1 cellular context compared by ENCODE assay signal in the genomic region with DNA sequence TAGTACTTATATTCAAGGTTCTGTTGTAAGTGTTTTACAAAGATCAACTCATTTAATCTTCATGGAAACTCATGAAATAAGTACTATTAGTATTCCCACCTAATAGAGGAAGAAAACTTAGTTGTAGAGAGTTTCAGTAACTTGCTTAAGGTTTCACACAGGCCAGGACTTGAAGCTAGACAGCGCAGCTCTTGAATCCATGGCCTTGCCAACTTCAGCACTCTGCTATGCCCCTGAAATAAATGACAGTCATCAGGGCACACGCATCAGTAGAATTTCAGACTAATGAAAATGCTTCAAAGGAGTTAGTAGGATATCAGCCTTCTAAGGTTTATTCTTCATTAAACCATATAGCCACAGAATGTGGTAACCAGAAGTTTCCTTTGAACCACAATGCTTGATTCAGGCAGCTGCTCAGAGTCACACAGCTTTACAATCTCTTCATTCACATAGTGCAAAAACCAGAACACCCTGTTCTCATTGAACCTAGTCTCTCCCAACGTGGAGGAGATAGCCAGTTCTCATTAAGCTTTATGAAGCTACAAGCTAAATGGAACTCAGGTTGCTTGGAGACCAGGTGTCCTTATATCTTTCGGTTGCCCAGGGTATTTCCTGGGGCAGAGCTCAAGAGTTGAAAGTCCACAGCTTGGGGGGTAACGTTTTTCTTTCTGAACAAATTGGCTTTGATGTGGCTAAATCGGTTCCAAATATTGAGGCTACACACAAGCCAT.
A peak's percentile ranks its signal among the peaks of the same experiment; 100 is the strongest.
TF ChIP-seq lines count a peak whose summit lies in the region.

No MANE protein-coding gene starts in this region.

TF ChIP-seq in GM12878, 131 proteins besides CTCF, POLR2A, EP300 and RAD21 (continued from another document and continues in another):
- TF ChIP-seq, protein P1, sequence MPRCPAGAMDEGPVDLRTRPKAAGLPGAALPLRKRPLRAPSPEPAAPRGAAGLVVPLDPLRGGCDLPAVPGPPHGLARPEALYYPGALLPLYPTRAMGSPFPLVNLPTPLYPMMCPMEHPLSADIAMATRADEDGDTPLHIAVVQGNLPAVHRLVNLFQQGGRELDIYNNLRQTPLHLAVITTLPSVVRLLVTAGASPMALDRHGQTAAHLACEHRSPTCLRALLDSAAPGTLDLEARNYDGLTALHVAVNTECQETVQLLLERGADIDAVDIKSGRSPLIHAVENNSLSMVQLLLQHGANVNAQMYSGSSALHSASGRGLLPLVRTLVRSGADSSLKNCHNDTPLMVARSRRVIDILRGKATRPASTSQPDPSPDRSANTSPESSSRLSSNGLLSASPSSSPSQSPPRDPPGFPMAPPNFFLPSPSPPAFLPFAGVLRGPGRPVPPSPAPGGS (IDR thresholded peaks at IDR 0.05; ENCODE audit: borderline replicate concordance, insufficient read depth, low read depth, low read length, poor library complexity, severe bottlenecking), result peak; percentile 17
- TF ChIP-seq, protein P2, sequence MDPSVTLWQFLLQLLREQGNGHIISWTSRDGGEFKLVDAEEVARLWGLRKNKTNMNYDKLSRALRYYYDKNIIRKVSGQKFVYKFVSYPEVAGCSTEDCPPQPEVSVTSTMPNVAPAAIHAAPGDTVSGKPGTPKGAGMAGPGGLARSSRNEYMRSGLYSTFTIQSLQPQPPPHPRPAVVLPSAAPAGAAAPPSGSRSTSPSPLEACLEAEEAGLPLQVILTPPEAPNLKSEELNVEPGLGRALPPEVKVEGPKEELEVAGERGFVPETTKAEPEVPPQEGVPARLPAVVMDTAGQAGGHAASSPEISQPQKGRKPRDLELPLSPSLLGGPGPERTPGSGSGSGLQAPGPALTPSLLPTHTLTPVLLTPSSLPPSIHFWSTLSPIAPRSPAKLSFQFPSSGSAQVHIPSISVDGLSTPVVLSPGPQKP (IDR thresholded peaks at IDR 0.05; ENCODE audit: low read depth, low read length), result no peak
- TF ChIP-seq SIX5 (IDR thresholded peaks at IDR 0.05; ENCODE audit: low read depth, low read length, severe bottlenecking) (no peak), POLR2AphosphoS5 (IDR thresholded peaks at IDR 0.05; ENCODE audit: low read length) (no peak), LARP7 (IDR thresholded peaks at IDR 0.05) (0 out of 2 replicates have a peak, but pooled peaks have one; percentile 31), MTA3 (IDR thresholded peaks at IDR 0.05; ENCODE audit: borderline replicate concordance, low read length) (no peak), IRF5 (IDR thresholded peaks at IDR 0.05; ENCODE audit: borderline replicate concordance) (no peak), BACH1 (IDR thresholded peaks at IDR 0.05; ENCODE audit: borderline replicate concordance) (no peak), STAT3 (IDR thresholded peaks at IDR 0.05; ENCODE audit: low read depth, low read length) (no peak), NR2C2 (IDR thresholded peaks at IDR 0.05; ENCODE audit: borderline replicate concordance, control insufficient read depth, insufficient read length, low read depth) (no peak), YBX1 (IDR thresholded peaks at IDR 0.05) (no peak), RBBP5 (conservative IDR thresholded peaks at IDR 0.05) (no peak), HDGF (IDR thresholded peaks at IDR 0.05) (no peak), ZSCAN29 (IDR thresholded peaks at IDR 0.05) (no peak), ZBTB33 (IDR thresholded peaks at IDR 0.05) (no peak), KAT2A (conservative IDR thresholded peaks at IDR 0.05; ENCODE audit: control insufficient read depth, low read depth, low read length) (no peak), USF1 (IDR thresholded peaks at IDR 0.05; ENCODE audit: borderline replicate concordance, extremely low read length, insufficient read depth, low read depth, low read length) (no peak), RELB (IDR thresholded peaks at IDR 0.05; ENCODE audit: low read depth) (peak; percentile 91), DPF2 (IDR thresholded peaks at IDR 0.05) (peak; percentile 88), SREBF2 (IDR thresholded peaks at IDR 0.05; ENCODE audit: low read length) (no peak), EGR1 (IDR thresholded peaks at IDR 0.05; ENCODE audit: borderline replicate concordance in 1 of 2, low read depth in 2 of 2, low read length in 2 of 2) (no peak), ATF3 (IDR thresholded peaks at IDR 0.05; ENCODE audit: borderline replicate concordance, extremely low read depth, low read depth, low read length) (no peak), NRF1 (conservative IDR thresholded peaks at IDR 0.05; ENCODE audit: low read depth, low read length) (no peak), CHD1 (IDR thresholded peaks at IDR 0.05; ENCODE audit: low read depth, low read length) (no peak), RCOR1 (conservative IDR thresholded peaks at IDR 0.05; ENCODE audit: low read depth, low read length) (no peak), MYC (IDR thresholded peaks at IDR 0.05; ENCODE audit: insufficient read depth, insufficient read length, insufficient replicate concordance, low read length, severe bottlenecking) (no peak), RB1 (IDR thresholded peaks at IDR 0.05; ENCODE audit: borderline replicate concordance) (no peak), RELA (IDR thresholded peaks at IDR 0.05; ENCODE audit: borderline replicate concordance, partially characterized antibody) (no peak), SMC3 (IDR thresholded peaks at IDR 0.05; ENCODE audit: borderline replicate concordance, low read length) (no peak), ZNF207 (IDR thresholded peaks at IDR 0.05; ENCODE audit: borderline replicate concordance) (no peak), RAD51 (IDR thresholded peaks at IDR 0.05) (0 out of 2 replicates have a peak, but pooled peaks have one; percentile 11), HDAC6 (IDR thresholded peaks at IDR 0.05; ENCODE audit: unreplicated experiment) (no peak), MEF2B (IDR thresholded peaks at IDR 0.05; ENCODE audit: partially characterized antibody, poor library complexity, severe bottlenecking) (peak; percentile 54), NBN (IDR thresholded peaks at IDR 0.05) (0 out of 2 replicates have a peak, but pooled peaks have one; percentile 61), KDM1A (IDR thresholded peaks at IDR 0.05; ENCODE audit: borderline replicate concordance) (no peak)
- TF ChIP-seq, protein P3, sequence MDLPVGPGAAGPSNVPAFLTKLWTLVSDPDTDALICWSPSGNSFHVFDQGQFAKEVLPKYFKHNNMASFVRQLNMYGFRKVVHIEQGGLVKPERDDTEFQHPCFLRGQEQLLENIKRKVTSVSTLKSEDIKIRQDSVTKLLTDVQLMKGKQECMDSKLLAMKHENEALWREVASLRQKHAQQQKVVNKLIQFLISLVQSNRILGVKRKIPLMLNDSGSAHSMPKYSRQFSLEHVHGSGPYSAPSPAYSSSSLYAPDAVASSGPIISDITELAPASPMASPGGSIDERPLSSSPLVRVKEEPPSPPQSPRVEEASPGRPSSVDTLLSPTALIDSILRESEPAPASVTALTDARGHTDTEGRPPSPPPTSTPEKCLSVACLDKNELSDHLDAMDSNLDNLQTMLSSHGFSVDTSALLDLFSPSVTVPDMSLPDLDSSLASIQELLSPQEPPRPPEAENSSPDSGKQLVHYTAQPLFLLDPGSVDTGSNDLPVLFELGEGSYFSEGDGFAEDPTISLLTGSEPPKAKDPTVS (IDR thresholded peaks at IDR 0.05; ENCODE audit: low read depth, low read length), result no peak
- TF ChIP-seq, protein P4, sequence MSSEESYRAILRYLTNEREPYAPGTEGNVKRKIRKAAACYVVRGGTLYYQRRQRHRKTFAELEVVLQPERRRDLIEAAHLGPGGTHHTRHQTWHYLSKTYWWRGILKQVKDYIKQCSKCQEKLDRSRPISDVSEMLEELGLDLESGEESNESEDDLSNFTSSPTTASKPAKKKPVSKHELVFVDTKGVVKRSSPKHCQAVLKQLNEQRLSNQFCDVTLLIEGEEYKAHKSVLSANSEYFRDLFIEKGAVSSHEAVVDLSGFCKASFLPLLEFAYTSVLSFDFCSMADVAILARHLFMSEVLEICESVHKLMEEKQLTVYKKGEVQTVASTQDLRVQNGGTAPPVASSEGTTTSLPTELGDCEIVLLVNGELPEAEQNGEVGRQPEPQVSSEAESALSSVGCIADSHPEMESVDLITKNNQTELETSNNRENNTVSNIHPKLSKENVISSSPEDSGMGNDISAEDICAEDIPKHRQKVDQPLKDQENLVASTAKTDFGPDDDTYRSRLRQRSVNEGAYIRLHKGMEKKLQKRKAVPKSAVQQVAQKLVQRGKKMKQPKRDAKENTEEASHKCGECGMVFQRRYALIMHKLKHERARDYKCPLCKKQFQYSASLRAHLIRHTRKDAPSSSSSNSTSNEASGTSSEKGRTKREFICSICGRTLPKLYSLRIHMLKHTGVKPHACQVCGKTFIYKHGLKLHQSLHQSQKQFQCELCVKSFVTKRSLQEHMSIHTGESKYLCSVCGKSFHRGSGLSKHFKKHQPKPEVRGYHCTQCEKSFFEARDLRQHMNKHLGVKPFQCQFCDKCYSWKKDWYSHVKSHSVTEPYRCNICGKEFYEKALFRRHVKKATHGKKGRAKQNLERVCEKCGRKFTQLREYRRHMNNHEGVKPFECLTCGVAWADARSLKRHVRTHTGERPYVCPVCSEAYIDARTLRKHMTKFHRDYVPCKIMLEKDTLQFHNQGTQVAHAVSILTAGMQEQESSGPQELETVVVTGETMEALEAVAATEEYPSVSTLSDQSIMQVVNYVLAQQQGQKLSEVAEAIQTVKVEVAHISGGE (CRISPR knock-in tag; IDR thresholded peaks at IDR 0.05), result no peak
- TF ChIP-seq, protein P5, sequence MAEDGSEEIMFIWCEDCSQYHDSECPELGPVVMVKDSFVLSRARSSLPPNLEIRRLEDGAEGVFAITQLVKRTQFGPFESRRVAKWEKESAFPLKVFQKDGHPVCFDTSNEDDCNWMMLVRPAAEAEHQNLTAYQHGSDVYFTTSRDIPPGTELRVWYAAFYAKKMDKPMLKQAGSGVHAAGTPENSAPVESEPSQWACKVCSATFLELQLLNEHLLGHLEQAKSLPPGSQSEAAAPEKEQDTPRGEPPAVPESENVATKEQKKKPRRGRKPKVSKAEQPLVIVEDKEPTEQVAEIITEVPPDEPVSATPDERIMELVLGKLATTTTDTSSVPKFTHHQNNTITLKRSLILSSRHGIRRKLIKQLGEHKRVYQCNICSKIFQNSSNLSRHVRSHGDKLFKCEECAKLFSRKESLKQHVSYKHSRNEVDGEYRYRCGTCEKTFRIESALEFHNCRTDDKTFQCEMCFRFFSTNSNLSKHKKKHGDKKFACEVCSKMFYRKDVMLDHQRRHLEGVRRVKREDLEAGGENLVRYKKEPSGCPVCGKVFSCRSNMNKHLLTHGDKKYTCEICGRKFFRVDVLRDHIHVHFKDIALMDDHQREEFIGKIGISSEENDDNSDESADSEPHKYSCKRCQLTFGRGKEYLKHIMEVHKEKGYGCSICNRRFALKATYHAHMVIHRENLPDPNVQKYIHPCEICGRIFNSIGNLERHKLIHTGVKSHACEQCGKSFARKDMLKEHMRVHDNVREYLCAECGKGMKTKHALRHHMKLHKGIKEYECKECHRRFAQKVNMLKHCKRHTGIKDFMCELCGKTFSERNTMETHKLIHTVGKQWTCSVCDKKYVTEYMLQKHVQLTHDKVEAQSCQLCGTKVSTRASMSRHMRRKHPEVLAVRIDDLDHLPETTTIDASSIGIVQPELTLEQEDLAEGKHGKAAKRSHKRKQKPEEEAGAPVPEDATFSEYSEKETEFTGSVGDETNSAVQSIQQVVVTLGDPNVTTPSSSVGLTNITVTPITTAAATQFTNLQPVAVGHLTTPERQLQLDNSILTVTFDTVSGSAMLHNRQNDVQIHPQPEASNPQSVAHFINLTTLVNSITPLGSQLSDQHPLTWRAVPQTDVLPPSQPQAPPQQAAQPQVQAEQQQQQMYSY (CRISPR knock-in tag; IDR thresholded peaks at IDR 0.05), result no peak
